ENCODE assay signal across 6 cellular contexts in the genomic region with DNA sequence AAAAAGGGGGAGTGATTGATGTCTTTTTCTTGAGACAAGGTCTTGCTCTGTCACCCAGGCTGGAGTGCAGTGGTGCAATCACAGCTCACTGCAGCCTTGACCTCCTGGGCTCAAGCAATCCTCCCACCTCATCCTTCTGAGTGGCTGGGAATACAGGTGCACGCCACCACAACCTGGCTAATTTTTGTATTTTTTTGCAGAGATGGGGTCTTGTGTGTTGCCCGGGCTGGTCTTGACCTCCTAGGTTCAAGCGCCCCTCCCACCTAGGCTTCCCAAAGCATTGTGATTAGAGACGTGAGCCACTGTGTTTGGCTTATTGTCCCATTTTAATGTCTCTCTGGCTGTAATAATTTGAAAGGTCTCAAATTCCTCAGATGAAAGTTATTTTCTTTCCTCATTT.
"Had no signal": no experiment of that assay in that cellular context is flagged by ENCODE, and none has a peak within 500 bp of the region (broad histone marks: within the 10 kb centered on the region; RNA-seq: fewer than 3 reads in every experiment).

No MANE protein-coding gene starts in this region.

- H3K27me3 Mint-ChIP-seq: activated CD8-positive, alpha-beta T cell treated with anti-CD3 and anti-CD28 coated beads for 36 hours; activated naive CD8-positive, alpha-beta T cell treated with anti-CD3 and anti-CD28 coated beads, Interleukin-2, amount 10 ng/mL, durations not matched to agents 7 days and 5 days had no signal

- DNase-seq: NCI-H226 had no signal

- H3K27me3 ChIP-seq: adrenal gland, SJSA1 had no signal

- H3K4me3 Mint-ChIP-seq: activated CD8-positive, alpha-beta T cell treated with anti-CD3 and anti-CD28 coated beads for 36 hours; activated naive CD8-positive, alpha-beta T cell treated with anti-CD3 and anti-CD28 coated beads, Interleukin-2, amount 10 ng/mL, durations not matched to agents 7 days and 5 days; T-helper 1 cell treated with Interleukin-12 subunit alpha and Interleukin-12 subunit beta and Interleukin-4 antibody, amounts not matched to agents 30 μg/mL and 1 μg/mL, for 36 hours had no signal

- H3K27ac ChIP-seq: adrenal gland, SJSA1 had no signal

- H3K9me3 Mint-ChIP-seq: activated CD8-positive, alpha-beta T cell treated with anti-CD3 and anti-CD28 coated beads for 36 hours; activated naive CD8-positive, alpha-beta T cell treated with anti-CD3 and anti-CD28 coated beads, Interleukin-2, amount 10 ng/mL, durations not matched to agents 7 days and 5 days; T-helper 1 cell treated with Interleukin-12 subunit alpha and Interleukin-12 subunit beta and Interleukin-4 antibody, amounts not matched to agents 30 μg/mL and 1 μg/mL, for 36 hours had no signal

- H3K4me3 ChIP-seq: adrenal gland, SJSA1 had no signal

- H3K9me3 ChIP-seq: adrenal gland, SJSA1 had no signal
